ENCODE assay signal across 22 cellular contexts in genomic region chr11:125253289-125253688, GRCh38.
"Had no signal": no experiment of that assay in that cellular context is flagged by ENCODE, and none has a peak within 500 bp of the region (broad histone marks: within the 10 kb centered on the region; RNA-seq: fewer than 3 reads in every experiment).

No MANE protein-coding gene starts in this region.

- H3K27me3 ChIP-seq: gastroesophageal sphincter, right lobe of liver, tibial nerve had no signal

- H3K4me3 ChIP-seq: gastroesophageal sphincter, lung, prostate gland, right lobe of liver, tibial nerve had no signal

- H3K4me1 ChIP-seq: prostate gland, right lobe of liver had no signal

- H3K36me3 Mint-ChIP-seq: brain, immature natural killer cell, T-cell had no signal

- H3K9me3 ChIP-seq: gastroesophageal sphincter, prostate gland, right lobe of liver, SK-N-SH, tibial nerve had no signal

- H3K4me1 Mint-ChIP-seq: activated CD4-positive, alpha-beta T cell treated with anti-CD3 and anti-CD28 coated beads, Interleukin-2, amount 10 ng/mL, durations not matched to agents 24 days and 14 days; activated T-helper 17 cell treated with anti-CD3 and anti-CD28 coated beads, Interleukin-2, amount 50 U/mL, for 72 hours; immature natural killer cell; T-cell had no signal

- H3K27ac Mint-ChIP-seq: activated CD4-positive, alpha-beta T cell treated with anti-CD3 and anti-CD28 coated beads, Interleukin-2, amount 10 ng/mL, durations not matched to agents 24 days and 14 days; activated CD8-positive, alpha-beta T cell treated with anti-CD3 and anti-CD28 coated beads for 36 hours; activated naive CD4-positive, alpha-beta T cell treated with anti-CD3 and anti-CD28 coated beads for 36 hours; activated T-helper 17 cell treated with anti-CD3 and anti-CD28 coated beads, Interleukin-2, amount 50 U/mL, for 72 hours; immature natural killer cell; T-cell had no signal

- H3K27me3 Mint-ChIP-seq: brain had no signal

- ATAC-seq: activated CD8-positive, alpha-beta T cell treated with anti-CD3 and anti-CD28 coated beads for 36 hours; activated T-helper 17 cell treated with anti-CD3 and anti-CD28 coated beads, Interleukin-2, amount 50 U/mL, for 72 hours; T-cell had no signal

- H3K36me3 ChIP-seq: gastroesophageal sphincter, prostate gland, right lobe of liver, tibial nerve had no signal

- H3K4me3 Mint-ChIP-seq: activated CD4-positive, alpha-beta T cell treated with anti-CD3 and anti-CD28 coated beads, Interleukin-2, amount 10 ng/mL, durations not matched to agents 24 days and 14 days; activated CD8-positive, alpha-beta T cell treated with anti-CD3 and anti-CD28 coated beads for 36 hours; activated naive CD4-positive, alpha-beta T cell treated with anti-CD3 and anti-CD28 coated beads for 36 hours; activated T-helper 17 cell treated with anti-CD3 and anti-CD28 coated beads, Interleukin-2, amount 50 U/mL, for 72 hours; brain; immature natural killer cell; T-cell had no signal

- DNase-seq: activated CD4-positive, alpha-beta T cell treated with anti-CD3 and anti-CD28 coated beads, Interleukin-2, amount 10 ng/mL, durations not matched to agents 24 days and 14 days; activated CD4-positive, CD25-positive, alpha-beta regulatory T cell; activated CD8-positive, alpha-beta T cell treated with anti-CD3 and anti-CD28 coated beads for 36 hours; activated naive CD4-positive, alpha-beta T cell treated with anti-CD3 and anti-CD28 coated beads for 36 hours; activated T-cell treated with anti-CD3 and anti-CD28 coated beads, Interleukin-2, amount 50 U/mL, for 1 hour; central memory CD4-positive, alpha-beta T cell; cortex of kidney; effector CD4-positive, alpha-beta T cell; immature natural killer cell; midbrain; right lobe of liver; SK-N-SH; stimulated activated CD8-positive, alpha-beta memory T cell treated with anti-CD3 and anti-CD28 coated beads, Interleukin-4, amount 100 ng/mL, for 48 hours; stimulated activated naive CD4-positive, alpha-beta T cell; substantia nigra; T-cell had no signal

- H3K27ac ChIP-seq: gastroesophageal sphincter, prostate gland, right lobe of liver, tibial nerve had no signal

- H3K9me3 Mint-ChIP-seq: activated CD4-positive, alpha-beta T cell treated with anti-CD3 and anti-CD28 coated beads, Interleukin-2, amount 10 ng/mL, durations not matched to agents 24 days and 14 days; activated CD8-positive, alpha-beta T cell treated with anti-CD3 and anti-CD28 coated beads for 36 hours; activated naive CD4-positive, alpha-beta T cell treated with anti-CD3 and anti-CD28 coated beads for 36 hours; activated T-helper 17 cell treated with anti-CD3 and anti-CD28 coated beads, Interleukin-2, amount 50 U/mL, for 72 hours; brain; immature natural killer cell; T-cell had no signal
